ENCODE assay signal across 1 cellular context in the genomic region with DNA sequence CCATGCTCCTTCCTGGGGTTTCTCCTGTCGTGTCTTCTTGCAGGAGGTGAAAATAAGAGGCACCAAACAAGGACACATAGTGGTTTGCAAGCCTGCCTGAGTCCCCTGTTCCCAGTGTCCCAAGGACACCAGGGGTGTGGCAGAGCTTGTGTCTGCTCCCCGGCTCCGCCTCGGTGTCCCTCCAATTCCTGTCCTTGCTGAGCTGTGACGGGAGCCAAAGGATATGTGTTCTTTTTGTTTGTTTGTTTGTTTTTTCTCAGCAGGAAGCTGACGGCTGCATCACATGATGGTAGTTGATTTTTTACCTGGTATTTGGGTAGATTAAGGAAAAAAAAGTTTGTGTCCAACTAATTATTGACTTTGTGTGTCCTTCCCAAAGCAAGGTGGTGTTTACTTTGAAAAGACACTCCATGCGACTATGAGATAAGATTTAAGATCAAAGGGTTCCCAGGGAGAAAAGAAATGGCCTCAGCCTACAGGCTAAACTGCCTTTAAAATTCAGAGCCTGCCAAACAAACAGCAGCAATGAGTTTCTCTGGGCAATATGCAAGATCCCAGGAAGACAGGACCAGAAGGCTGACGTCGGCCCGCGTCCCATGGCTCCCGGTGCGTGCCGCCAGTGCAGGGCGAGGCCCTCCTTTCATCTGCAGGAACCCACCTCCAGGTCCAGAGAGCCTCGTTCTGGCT.
TF ChIP-seq lines count a peak whose summit lies in the region.

No MANE protein-coding gene starts in this region.

TF ChIP-seq in GM23338, 12 proteins besides CTCF, POLR2A, EP300 and RAD21 (continued from another document):
- TF ChIP-seq, protein P1, sequence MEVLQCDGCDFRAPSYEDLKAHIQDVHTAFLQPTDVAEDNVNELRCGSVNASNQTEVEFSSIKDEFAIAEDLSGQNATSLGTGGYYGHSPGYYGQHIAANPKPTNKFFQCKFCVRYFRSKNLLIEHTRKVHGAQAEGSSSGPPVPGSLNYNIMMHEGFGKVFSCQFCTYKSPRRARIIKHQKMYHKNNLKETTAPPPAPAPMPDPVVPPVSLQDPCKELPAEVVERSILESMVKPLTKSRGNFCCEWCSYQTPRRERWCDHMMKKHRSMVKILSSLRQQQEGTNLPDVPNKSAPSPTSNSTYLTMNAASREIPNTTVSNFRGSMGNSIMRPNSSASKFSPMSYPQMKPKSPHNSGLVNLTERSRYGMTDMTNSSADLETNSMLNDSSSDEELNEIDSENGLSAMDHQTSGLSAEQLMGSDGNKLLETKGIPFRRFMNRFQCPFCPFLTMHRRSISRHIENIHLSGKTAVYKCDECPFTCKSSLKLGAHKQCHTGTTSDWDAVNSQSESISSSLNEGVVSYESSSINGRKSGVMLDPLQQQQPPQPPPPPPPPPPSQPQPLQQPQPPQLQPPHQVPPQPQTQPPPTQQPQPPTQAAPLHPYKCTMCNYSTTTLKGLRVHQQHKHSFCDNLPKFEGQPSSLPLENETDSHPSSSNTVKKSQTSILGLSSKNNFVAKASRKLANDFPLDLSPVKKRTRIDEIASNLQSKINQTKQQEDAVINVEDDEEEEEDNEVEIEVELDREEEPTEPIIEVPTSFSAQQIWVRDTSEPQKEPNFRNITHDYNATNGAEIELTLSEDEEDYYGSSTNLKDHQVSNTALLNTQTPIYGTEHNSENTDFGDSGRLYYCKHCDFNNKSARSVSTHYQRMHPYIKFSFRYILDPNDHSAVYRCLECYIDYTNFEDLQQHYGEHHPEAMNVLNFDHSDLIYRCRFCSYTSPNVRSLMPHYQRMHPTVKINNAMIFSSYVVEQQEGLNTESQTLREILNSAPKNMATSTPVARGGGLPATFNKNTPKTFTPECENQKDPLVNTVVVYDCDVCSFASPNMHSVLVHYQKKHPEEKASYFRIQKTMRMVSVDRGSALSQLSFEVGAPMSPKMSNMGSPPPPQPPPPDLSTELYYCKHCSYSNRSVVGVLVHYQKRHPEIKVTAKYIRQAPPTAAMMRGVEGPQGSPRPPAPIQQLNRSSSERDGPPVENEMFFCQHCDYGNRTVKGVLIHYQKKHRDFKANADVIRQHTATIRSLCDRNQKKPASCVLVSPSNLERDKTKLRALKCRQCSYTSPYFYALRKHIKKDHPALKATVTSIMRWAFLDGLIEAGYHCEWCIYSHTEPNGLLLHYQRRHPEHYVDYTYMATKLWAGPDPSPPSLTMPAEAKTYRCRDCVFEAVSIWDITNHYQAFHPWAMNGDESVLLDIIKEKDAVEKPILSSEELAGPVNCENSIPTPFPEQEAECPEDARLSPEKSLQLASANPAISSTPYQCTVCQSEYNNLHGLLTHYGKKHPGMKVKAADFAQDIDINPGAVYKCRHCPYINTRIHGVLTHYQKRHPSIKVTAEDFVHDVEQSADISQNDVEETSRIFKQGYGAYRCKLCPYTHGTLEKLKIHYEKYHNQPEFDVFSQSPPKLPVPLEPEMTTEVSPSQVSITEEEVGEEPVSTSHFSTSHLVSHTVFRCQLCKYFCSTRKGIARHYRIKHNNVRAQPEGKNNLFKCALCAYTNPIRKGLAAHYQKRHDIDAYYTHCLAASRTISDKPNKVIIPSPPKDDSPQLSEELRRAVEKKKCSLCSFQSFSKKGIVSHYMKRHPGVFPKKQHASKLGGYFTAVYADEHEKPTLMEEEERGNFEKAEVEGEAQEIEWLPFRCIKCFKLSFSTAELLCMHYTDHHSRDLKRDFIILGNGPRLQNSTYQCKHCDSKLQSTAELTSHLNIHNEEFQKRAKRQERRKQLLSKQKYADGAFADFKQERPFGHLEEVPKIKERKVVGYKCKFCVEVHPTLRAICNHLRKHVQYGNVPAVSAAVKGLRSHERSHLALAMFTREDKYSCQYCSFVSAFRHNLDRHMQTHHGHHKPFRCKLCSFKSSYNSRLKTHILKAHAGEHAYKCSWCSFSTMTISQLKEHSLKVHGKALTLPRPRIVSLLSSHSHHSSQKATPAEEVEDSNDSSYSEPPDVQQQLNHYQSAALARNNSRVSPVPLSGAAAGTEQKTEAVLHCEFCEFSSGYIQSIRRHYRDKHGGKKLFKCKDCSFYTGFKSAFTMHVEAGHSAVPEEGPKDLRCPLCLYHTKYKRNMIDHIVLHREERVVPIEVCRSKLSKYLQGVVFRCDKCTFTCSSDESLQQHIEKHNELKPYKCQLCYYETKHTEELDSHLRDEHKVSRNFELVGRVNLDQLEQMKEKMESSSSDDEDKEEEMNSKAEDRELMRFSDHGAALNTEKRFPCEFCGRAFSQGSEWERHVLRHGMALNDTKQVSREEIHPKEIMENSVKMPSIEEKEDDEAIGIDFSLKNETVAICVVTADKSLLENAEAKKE (CRISPR knock-in tag; IDR thresholded peaks at IDR 0.05) = no peak
- no peak for TF ChIP-seq CREB1 (CRISPR knock-in tag; IDR thresholded peaks at IDR 0.05; ENCODE audit: low read depth)
TF ChIP-seq in GM23338: peak in this region for 0.
